In the genomic region with DNA sequence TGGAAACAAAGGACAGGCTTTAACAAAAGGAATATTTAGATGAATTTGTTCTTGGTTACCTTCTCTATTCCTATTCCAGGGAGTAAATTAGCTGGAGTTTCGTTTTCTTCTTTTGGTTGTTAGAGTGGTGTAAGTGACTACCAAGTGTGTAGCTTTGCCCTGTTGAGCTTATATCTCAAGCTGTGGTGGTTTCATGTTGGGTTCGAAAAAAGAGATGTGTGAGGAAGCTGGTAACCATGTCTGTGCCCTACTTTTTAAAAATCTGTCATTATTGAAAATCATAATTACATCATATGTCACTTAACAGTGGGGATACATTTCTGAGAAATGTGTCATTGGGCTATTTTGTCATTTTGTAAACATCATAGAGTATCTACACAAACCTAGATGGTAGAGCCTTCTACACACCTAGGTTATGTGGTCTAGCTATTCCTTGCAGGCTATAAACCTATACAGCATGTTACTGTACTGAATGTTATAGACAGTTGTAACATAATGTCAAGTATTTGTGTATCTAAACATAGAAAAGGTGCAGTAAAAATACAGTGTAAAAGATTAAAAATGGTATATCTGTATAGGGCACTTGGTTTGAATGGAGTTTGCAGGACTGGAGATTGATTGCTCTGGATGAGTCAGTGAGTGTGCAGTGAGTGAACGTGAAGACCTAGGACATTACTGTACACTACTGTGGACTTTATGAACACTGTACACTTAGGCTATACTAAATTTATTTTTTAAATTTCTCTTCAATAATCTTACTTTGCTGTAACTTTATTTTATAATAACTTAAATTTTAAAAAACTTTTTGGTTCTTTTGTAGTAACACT, we compare ENCODE assay signal across 1 cellular context.
TF ChIP-seq lines count a peak whose summit lies in the region.

No MANE protein-coding gene starts in this region.

TF ChIP-seq in GM12891, 5 proteins besides CTCF, POLR2A, EP300 and RAD21 (continued from another document):
- TF ChIP-seq SPI1 (IDR thresholded peaks at IDR 0.05; ENCODE audit: low read depth, low read length) (no peak), TAF1 (IDR thresholded peaks at IDR 0.05; ENCODE audit: low read depth, low read length) (no peak), POU2F2 (IDR thresholded peaks at IDR 0.05; ENCODE audit: low read depth, low read length) (no peak)
